ENCODE assay signal across 8 cellular contexts in the genomic region with DNA sequence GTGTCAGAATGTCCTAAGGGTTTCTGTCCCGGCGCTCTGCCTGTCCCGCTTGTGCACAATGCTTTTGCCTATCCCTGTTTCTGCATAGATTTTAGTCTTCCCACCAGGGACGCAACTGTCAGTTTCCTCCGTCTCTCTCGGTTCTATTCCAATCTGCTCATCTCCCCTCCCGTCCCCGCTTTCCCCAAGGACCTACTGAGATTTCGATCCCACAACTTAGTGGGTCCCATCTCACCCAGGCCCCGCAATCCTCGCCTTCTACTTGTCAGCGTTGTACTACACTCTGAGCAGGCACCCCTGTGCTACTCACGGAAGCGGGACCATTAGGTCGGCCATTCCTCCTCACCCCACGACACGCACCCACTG. TPM values are rescaled to one million over a fixed set of nuclear protein-coding genes. Genes with fewer than 3 reads are reported as not detected.
DNase-seq lines count a peak whose midpoint lies in the region; ATAC-seq, FAIRE-seq and TF ChIP-seq lines count a peak whose summit lies in the region.

No MANE protein-coding gene starts in this region.

- peaks cover 73% of the 10 kb centered on the region for H3K36me3 Mint-ChIP-seq in activated T-helper 2 cell treated with anti-CD3 and anti-CD28 coated beads, Interferon-gamma antibody, Interleukin-2, Interleukin-4, amounts not matched to agents 10 μg/mL and 5 μg/mL and 100 μg/mL, durations not matched to agents 14 hours and 24 hours and 36 hours (ENCODE audit: low read depth)

- H3K9me3 ChIP-seq in kidney (ENCODE audit: control insufficient read depth in 1 of 2, low read length in 2 of 2) = no peaks in the 10 kb centered on the region

- ATAC-seq in HG02973 (IDR thresholded peaks at IDR 0.05; ENCODE audit: unreplicated experiment) (peak; percentile 38), esophagus mucosa (no peak)

- H3K4me3 Mint-ChIP-seq in activated T-helper 2 cell treated with anti-CD3 and anti-CD28 coated beads, Interferon-gamma antibody, Interleukin-2, Interleukin-4, amounts not matched to agents 10 μg/mL and 5 μg/mL and 100 μg/mL, durations not matched to agents 14 hours and 24 hours and 36 hours (ENCODE audit: low read depth) = peak overlapping the region; percentile 100

- H3K9me3 Mint-ChIP-seq in activated T-helper 2 cell treated with anti-CD3 and anti-CD28 coated beads, Interferon-gamma antibody, Interleukin-2, Interleukin-4, amounts not matched to agents 10 μg/mL and 5 μg/mL and 100 μg/mL, durations not matched to agents 14 hours and 24 hours and 36 hours = no peaks in the 10 kb centered on the region

- H3K4me1 ChIP-seq in kidney (ENCODE audit: control insufficient read depth in 1 of 2, insufficient read depth in 1 of 2, low read depth in 1 of 2, low read length in 2 of 2) = peaks cover 4 to 8% of the 10 kb centered on the region in 2 donors

- no peak for FAIRE-seq in kidney (lab: Jason Lieb, UNC)

- H3K27ac ChIP-seq in kidney (ENCODE audit: low read depth in 2 of 2, low read length in 2 of 2) (peak overlapping the region; percentile 89 to 98), substantia nigra (ENCODE audit: low read depth, low read length, poor library complexity, severe bottlenecking) (peak overlapping the region; percentile 96)

- intact Hi-C loops in activated T-helper 2 cell treated with anti-CD3 and anti-CD28 coated beads, Interferon-gamma antibody, Interleukin-2, Interleukin-4, amounts not matched to agents 10 μg/mL and 5 μg/mL and 100 μg/mL, durations not matched to agents 14 hours and 24 hours and 36 hours (cut with micrococcal nuclease) = loop anchor here (2.0 kb wide), 1 partner anchor 59 kb away; the partner anchor contains the start of gene ZSCAN25
- intact Hi-C loops in kidney (cut with DNase I) = no loop called here

- no peak for TF ChIP-seq CTCF in kidney (IDR thresholded peaks at IDR 0.05; ENCODE audit: borderline replicate concordance, extremely low read depth, insufficient read depth)

- H3K4me3 ChIP-seq in kidney (ENCODE audit: low read length in 2 of 2) = peak overlapping the region; percentile 87 to 89

- peak overlapping the region; percentile 98 for H3K27ac Mint-ChIP-seq in activated T-helper 2 cell treated with anti-CD3 and anti-CD28 coated beads, Interferon-gamma antibody, Interleukin-2, Interleukin-4, amounts not matched to agents 10 μg/mL and 5 μg/mL and 100 μg/mL, durations not matched to agents 14 hours and 24 hours and 36 hours

- peak; percentile 39 for DNase-seq in NOMO-1 treated with DMSO at 0.1 percent for 48 hours (lab: John Stamatoyannopoulos, UW; ENCODE audit: unreplicated experiment)
- no peak for DNase-seq in NOMO-1 treated with dmso at 0.1 percent for 144 hours (lab: John Stamatoyannopoulos, UW; ENCODE audit: unreplicated experiment)
- DNase-seq in activated T-helper 2 cell treated with anti-CD3 and anti-CD28 coated beads, Interferon-gamma antibody, Interleukin-2, Interleukin-4, amounts not matched to agents 10 μg/mL and 5 μg/mL and 100 μg/mL, durations not matched to agents 14 hours and 24 hours and 36 hours (ENCODE audit: low spot score) = no peak
- no peak for DNase-seq in kidney
- peak in 2 of 49 donors; percentile 64 to 82 for DNase-seq in substantia nigra (lab: John Stamatoyannopoulos, UW)
- no peak for DNase-seq in DMS79 treated with DMSO at 0.1 percent for 48 hours (lab: John Stamatoyannopoulos, UW)

- H3K9ac ChIP-seq in kidney (ENCODE audit: low read length in 2 of 2) = peak overlapping the region; percentile 84 to 99

- H3K36me3 ChIP-seq in kidney (ENCODE audit: control insufficient read depth in 1 of 2, insufficient read depth in 2 of 2, low read length in 2 of 2) = peaks cover 22 to 26% of the 10 kb centered on the region in 2 donors

- H3K27me3 Mint-ChIP-seq in activated T-helper 2 cell treated with anti-CD3 and anti-CD28 coated beads, Interferon-gamma antibody, Interleukin-2, Interleukin-4, amounts not matched to agents 10 μg/mL and 5 μg/mL and 100 μg/mL, durations not matched to agents 14 hours and 24 hours and 36 hours (ENCODE audit: low read depth) = no peaks in the 10 kb centered on the region

- H3K4me1 Mint-ChIP-seq in activated T-helper 2 cell treated with anti-CD3 and anti-CD28 coated beads, Interferon-gamma antibody, Interleukin-2, Interleukin-4, amounts not matched to agents 10 μg/mL and 5 μg/mL and 100 μg/mL, durations not matched to agents 14 hours and 24 hours and 36 hours (ENCODE audit: low read depth) = peaks cover 39% of the 10 kb centered on the region

RNA-seq across cellular contexts. Expression of gene ZNF655, which starts 0.5 kb away (rescaled TPM):
- total RNA-seq in activated T-helper 2 cell treated with anti-CD3 and anti-CD28 coated beads, Interferon-gamma antibody, Interleukin-2, Interleukin-4, amounts not matched to agents 10 μg/mL and 5 μg/mL and 100 μg/mL, durations not matched to agents 14 hours and 24 hours and 36 hours = 68.3 and 72.8 TPM in 2 replicates
- 66.8 TPM for total RNA-seq in kidney
- 30.4 TPM for polyA plus RNA-seq in kidney (ENCODE audit: insufficient read depth, low read depth, low replicate concordance)
- 49.9 TPM for total RNA-seq in esophagus mucosa

RNA-seq across cellular contexts. Expression of gene FAM200A, which starts 6.0 kb away (rescaled TPM):
- 5.2 and 5.6 TPM in 2 replicates for total RNA-seq in activated T-helper 2 cell treated with anti-CD3 and anti-CD28 coated beads, Interferon-gamma antibody, Interleukin-2, Interleukin-4, amounts not matched to agents 10 μg/mL and 5 μg/mL and 100 μg/mL, durations not matched to agents 14 hours and 24 hours and 36 hours
- total RNA-seq in kidney = 6.8 TPM
- 6.9 TPM for polyA plus RNA-seq in kidney (ENCODE audit: insufficient read depth, low read depth, low replicate concordance)
- 3.3 TPM for total RNA-seq in esophagus mucosa

RNA-seq across cellular contexts. Expression of gene TMEM225B, which starts 40.1 kb away (rescaled TPM):
- total RNA-seq in activated T-helper 2 cell treated with anti-CD3 and anti-CD28 coated beads, Interferon-gamma antibody, Interleukin-2, Interleukin-4, amounts not matched to agents 10 μg/mL and 5 μg/mL and 100 μg/mL, durations not matched to agents 14 hours and 24 hours and 36 hours = 1.3 and 1.9 TPM in 2 replicates
- 2.6 TPM for total RNA-seq in kidney
- 1.6 TPM for polyA plus RNA-seq in kidney (ENCODE audit: insufficient read depth, low read depth, low replicate concordance)
- 1.00 TPM for total RNA-seq in esophagus mucosa

RNA-seq across cellular contexts. Expression of gene ZKSCAN5, which starts 53.5 kb away (rescaled TPM):
- 8.2 and 8.4 TPM in 2 replicates for total RNA-seq in activated T-helper 2 cell treated with anti-CD3 and anti-CD28 coated beads, Interferon-gamma antibody, Interleukin-2, Interleukin-4, amounts not matched to agents 10 μg/mL and 5 μg/mL and 100 μg/mL, durations not matched to agents 14 hours and 24 hours and 36 hours
- 9.1 TPM for total RNA-seq in kidney
- 4.6 TPM for polyA plus RNA-seq in kidney (ENCODE audit: insufficient read depth, low read depth, low replicate concordance)
- 3.3 TPM for total RNA-seq in esophagus mucosa

RNA-seq across cellular contexts. Expression of gene ZNF394, which starts 57.8 kb away (rescaled TPM):
- total RNA-seq in activated T-helper 2 cell treated with anti-CD3 and anti-CD28 coated beads, Interferon-gamma antibody, Interleukin-2, Interleukin-4, amounts not matched to agents 10 μg/mL and 5 μg/mL and 100 μg/mL, durations not matched to agents 14 hours and 24 hours and 36 hours = 36.4 and 40.7 TPM in 2 replicates
- total RNA-seq in kidney (33.6 TPM), esophagus mucosa (15.4 TPM)
- 15.7 TPM for polyA plus RNA-seq in kidney (ENCODE audit: insufficient read depth, low read depth, low replicate concordance)
